Comparison of ENCODE assay signal across 8 cellular contexts in the genomic region with DNA sequence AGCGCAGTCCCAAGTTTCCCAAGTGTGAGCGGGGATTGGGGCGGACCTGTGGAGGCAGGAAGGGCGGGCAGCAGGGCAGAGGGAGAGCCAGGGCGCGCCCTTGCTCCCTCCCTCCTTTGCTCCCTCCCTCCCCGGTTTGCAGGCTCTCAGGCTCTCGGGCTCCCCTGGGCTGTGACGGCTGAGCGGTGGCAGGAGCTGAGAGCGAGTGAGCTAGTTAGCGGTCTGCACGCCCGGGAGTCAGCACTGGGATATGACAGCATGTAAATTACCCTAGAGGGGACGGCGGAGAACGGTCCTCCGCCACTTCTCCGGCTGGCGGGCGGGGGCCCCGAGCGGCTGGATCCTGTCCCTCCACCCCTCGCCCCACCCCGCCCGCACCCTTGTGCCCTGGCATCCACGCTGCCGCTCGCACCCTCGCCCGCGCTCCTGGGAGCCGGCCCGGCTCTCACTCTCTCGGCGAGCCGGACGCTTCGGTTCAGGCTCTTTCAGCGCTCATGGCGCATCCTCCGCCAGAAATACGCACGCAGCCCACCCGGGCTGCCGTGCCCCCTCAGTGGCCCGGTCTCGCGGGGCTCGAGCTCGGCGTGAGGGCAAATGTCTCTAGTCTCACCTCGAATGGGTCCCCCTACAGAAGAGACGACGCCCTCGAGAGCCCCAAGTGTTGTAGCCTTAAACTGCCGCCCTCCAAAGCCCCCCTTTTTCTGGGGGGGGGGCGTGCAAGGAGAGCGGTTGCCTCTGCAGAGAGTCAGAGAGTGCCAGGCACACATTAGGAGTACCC. TPM values are rescaled to one million over a fixed set of nuclear protein-coding genes. Genes with fewer than 3 reads are reported as not detected.
DNase-seq lines count a peak whose midpoint lies in the region; ATAC-seq and TF ChIP-seq lines count a peak whose summit lies in the region.

Gene TSC22D3 (minus strand): TSS at position 54 of the 778 bp plus-strand sequence. CDS start 368 bp downstream, outside the sequence.

- TF ChIP-seq RAD21 in neural cell (conservative IDR thresholded peaks at IDR 0.05), result no peak

- H3K4me3 ChIP-seq in KMS-11 (IDR thresholded peaks at IDR 0.05; ENCODE audit: insufficient read depth, low read depth, low read length) (no peak within 1 kb of the TSS), SJSA1 (peak within 1 kb of the TSS; percentile 37), foreskin fibroblast (ENCODE audit: low read depth in 1 of 2, low read length in 2 of 2) (peak within 1 kb of the TSS; percentile 44 to 52), neural cell (ENCODE audit: low read length) (peak within 1 kb of the TSS; percentile 68), thoracic aorta (peak within 1 kb of the TSS; percentile 81)

- peaks cover 5% of the 10 kb centered on the region for H3K4me1 ChIP-seq in KMS-11 (ENCODE audit: low read depth, poor library complexity, severe bottlenecking)
- peaks cover 6% of the 10 kb centered on the region; the same call in 1 of the 2 replicates for H3K4me1 ChIP-seq in SJSA1 (replicated peaks)
- H3K4me1 ChIP-seq in thoracic aorta (ENCODE audit: control insufficient read depth in 1 of 2, low read depth in 2 of 2), result peaks cover 0 to 7% of the 10 kb centered on the region in 2 donors

- H3K27ac ChIP-seq in KMS-11 (no peak within 1 kb of the TSS; the same call in 1 of the 2 replicates), SJSA1 (no peak within 1 kb of the TSS), neural cell (ENCODE audit: low read length) (no peak within 1 kb of the TSS), thoracic aorta (peak within 1 kb of the TSS; percentile 78 to 87)

- peak within 1 kb of the TSS; percentile 97 for H2AFZ ChIP-seq in KMS-11 (ENCODE audit: low read depth)
- H2AFZ ChIP-seq in neural cell (ENCODE audit: low read depth, low read length), result no peak within 1 kb of the TSS

- H4K20me1 ChIP-seq in KMS-11 (ENCODE audit: insufficient read depth) (no peaks in the 10 kb centered on the region), neural cell (ENCODE audit: insufficient read depth) (no peaks in the 10 kb centered on the region)

- H3K9me2 ChIP-seq in neural cell (ENCODE audit: insufficient read depth, low read length), result no peaks in the 10 kb centered on the region

- H3K9ac ChIP-seq in KMS-11, result peak within 1 kb of the TSS; percentile 49; the same call in 1 of the 2 replicates
- no peak within 1 kb of the TSS for H3K9ac ChIP-seq in neural cell (ENCODE audit: low read length)

- H3K9me3 ChIP-seq in SJSA1 (replicated peaks), result no peaks in the 10 kb centered on the region
- H3K9me3 ChIP-seq in neural cell (ENCODE audit: low read length), result no peaks in the 10 kb centered on the region
- no peaks in the 10 kb centered on the region for H3K9me3 ChIP-seq in thoracic aorta

- TF ChIP-seq EP300 in neural cell (conservative IDR thresholded peaks at IDR 0.05; ENCODE audit: poor library complexity, severe bottlenecking), result no peak

- no peaks in the 10 kb centered on the region for H3K27me3 ChIP-seq in KMS-11 (ENCODE audit: insufficient read depth, low read depth)
- no peaks in the 10 kb centered on the region for H3K27me3 ChIP-seq in SJSA1 (replicated peaks)
- H3K27me3 ChIP-seq in neural cell (ENCODE audit: insufficient read depth, low read depth, low read length), result peaks cover 20% of the 10 kb centered on the region
- H3K27me3 ChIP-seq in thoracic aorta (replicated peaks; ENCODE audit: insufficient read depth), result no peaks in the 10 kb centered on the region

- peak; percentile 44 for DNase-seq in DMS79 treated with DMSO at 0.1 percent for 48 hours (lab: John Stamatoyannopoulos, UW)
- peak; percentile 53 to 69 for DNase-seq in SJSA1 (ENCODE audit: low read depth in 1 of 2, low spot score in 2 of 2)
- DNase-seq in activated naive CD4-positive, alpha-beta T cell (lab: John Stamatoyannopoulos, UW), result peak in 3 of 4 experiments; percentile 3 to 25 (median 3)
- peak; percentile 63 to 87 for DNase-seq in foreskin fibroblast
- DNase-seq in thoracic aorta (ENCODE audit: low spot score), result peak; percentile 18

- H3F3A ChIP-seq in neural cell (ENCODE audit: insufficient read depth, low read length, poor library complexity, severe bottlenecking), result no peaks in the 10 kb centered on the region

- no peak for TF ChIP-seq CTCF in KMS-11 (conservative IDR thresholded peaks at IDR 0.05; ENCODE audit: low read depth, low read length)
- no peak for TF ChIP-seq CTCF in foreskin fibroblast (IDR thresholded peaks at IDR 0.05; ENCODE audit: low read depth, low read length)
- no peak for TF ChIP-seq CTCF in neural cell (IDR thresholded peaks at IDR 0.05; ENCODE audit: poor library complexity, severe bottlenecking)
- no peak for TF ChIP-seq CTCF in thoracic aorta (IDR thresholded peaks at IDR 0.05)

- H3K79me2 ChIP-seq in KMS-11 (ENCODE audit: insufficient read depth, low read depth) (no peaks in the 10 kb centered on the region), neural cell (replicated peaks; ENCODE audit: insufficient read depth, low read length) (no peaks in the 10 kb centered on the region)

- no peaks in the 10 kb centered on the region for H3K36me3 ChIP-seq in KMS-11 (ENCODE audit: insufficient read depth)
- no peaks in the 10 kb centered on the region for H3K36me3 ChIP-seq in SJSA1
- H3K36me3 ChIP-seq in neural cell (ENCODE audit: insufficient read depth, low read length), result no peaks in the 10 kb centered on the region
- H3K36me3 ChIP-seq in thoracic aorta, result no peaks in the 10 kb centered on the region

- ATAC-seq in GM21825 (IDR thresholded peaks at IDR 0.05; ENCODE audit: unreplicated experiment), result peak; percentile 79
- ATAC-seq in thoracic aorta (ENCODE audit: insufficient number of reproducible peaks, low FRiP score, low read depth), result peak; percentile 78

- H3K4me2 ChIP-seq in KMS-11, result peak within 1 kb of the TSS; percentile 100
- no peak within 1 kb of the TSS for H3K4me2 ChIP-seq in neural cell (ENCODE audit: low read length)

TF ChIP-seq in neural cell, 6 proteins besides CTCF, POLR2A, EP300 and RAD21:
- TF ChIP-seq TAF1 (IDR thresholded peaks at IDR 0.05; ENCODE audit: low read depth) (no peak), SMC3 (conservative IDR thresholded peaks at IDR 0.05; ENCODE audit: poor library complexity) (no peak), REST (IDR thresholded peaks at IDR 0.05; ENCODE audit: borderline replicate concordance) (no peak), MXI1 (conservative IDR thresholded peaks at IDR 0.05; ENCODE audit: poor library complexity, severe bottlenecking) (no peak), POLR2AphosphoS5 (IDR thresholded peaks at IDR 0.05) (no peak), EZH2 (IDR thresholded peaks at IDR 0.05; ENCODE audit: borderline replicate concordance, insufficient read depth, low read length, poor library complexity, severe bottlenecking) (no peak)

RNA-seq across cellular contexts. Expression of gene TSC22D3, which starts in this region (rescaled TPM):
- total RNA-seq in SJSA1 (2014; rRNA removed; shearing (Covaris generic)), result 20.0 and 28.1 TPM in 2 replicates
- polyA plus RNA-seq in neural cell, result 96.8 and 115 TPM in 2 replicates
- 49.7 and 53.1 TPM in 2 replicates for polyA minus RNA-seq in neural cell
- total RNA-seq in thoracic aorta, result 100 to 1,000 TPM; 326 to 551 TPM

Comparison
In these comparisons a context has a peak if more than half of its experiments do, and no peak if none do; other contexts are left out.
1. RNA of gene TSC22D3 (total RNA-seq): 326 to 551 TPM in thoracic aorta; 20.0 to 28.1 TPM in SJSA1; every median in the first group is over 10 times any median in the second.
2. DNase-seq: peak in every context shown above with its lines; median percentile 75 in foreskin fibroblast; 61 in SJSA1; 44 in DMS79 treated with DMSO at 0.1 percent for 48 hours; 18 in thoracic aorta; 3 in activated naive CD4-positive, alpha-beta T cell.
3. H3K27ac ChIP-seq: peak in thoracic aorta (2 of 2); none in KMS-11 (single experiment), SJSA1 (single experiment) and neural cell (single experiment).